In the genomic region with DNA sequence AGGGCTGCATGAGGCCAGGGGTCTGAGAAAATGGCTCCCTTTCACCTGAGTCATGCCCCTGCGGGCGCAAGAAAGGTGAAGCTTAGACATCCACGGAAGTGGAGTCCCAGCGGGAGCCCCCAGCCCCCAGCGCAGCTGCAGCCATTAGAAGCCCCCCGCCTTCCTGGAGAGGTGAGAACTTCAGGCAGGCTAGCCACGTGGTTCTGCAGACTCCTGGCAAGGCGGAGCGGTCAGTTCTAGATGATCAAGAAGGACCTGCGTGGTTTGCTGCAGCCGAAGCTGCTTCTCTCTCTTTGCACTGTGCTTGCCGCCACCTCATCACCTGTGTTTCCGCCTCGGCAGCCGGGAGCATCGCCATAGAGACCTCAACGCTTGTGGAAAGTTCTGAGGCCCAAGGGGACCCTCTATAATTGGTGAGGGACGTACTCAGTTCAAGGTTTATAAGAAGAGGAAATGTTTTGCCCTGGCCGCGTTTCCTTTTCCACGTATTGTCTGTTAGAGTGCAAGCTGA, we compare ENCODE assay signal across 1 cellular context.
TF ChIP-seq lines count a peak whose summit lies in the region.

No MANE protein-coding gene starts in this region.

TF ChIP-seq in K562, 482 proteins besides CTCF, POLR2A, EP300 and RAD21 (continues in another document):
- TF ChIP-seq L3MBTL2 (IDR thresholded peaks at IDR 0.05) (peak; percentile 48; the same call in 1 of the 2 replicates), ZNF124 (CRISPR knock-in tag; IDR thresholded peaks at IDR 0.05) (no peak), ZNF311 (CRISPR knock-in tag; IDR thresholded peaks at IDR 0.05) (peak; percentile 85), NR2F6 (CRISPR knock-in tag; IDR thresholded peaks at IDR 0.05) (no peak), FOS (IDR thresholded peaks at IDR 0.05; ENCODE audit: extremely low read depth, insufficient read length) (no peak), SNRNP70 (optimal IDR thresholded peaks at IDR 0.05; ENCODE audit: low read depth, low read length) (no peak), SREBF2 (CRISPR knock-in tag; IDR thresholded peaks at IDR 0.05) (no peak), RBFOX2 (IDR thresholded peaks at IDR 0.05; ENCODE audit: low read depth, low read length) (peak; percentile 47; the same call in 1 of the 2 replicates), RFX1 (IDR thresholded peaks at IDR 0.05) (peak; percentile 11; the same call in 1 of the 2 replicates), DMBX1 (CRISPR knock-in tag; IDR thresholded peaks at IDR 0.05; ENCODE audit: borderline replicate concordance) (peak; percentile 49; the same call in 1 of the 2 replicates), KLF1 (tag; IDR thresholded peaks at IDR 0.05) (no peak), MAFG (tag; conservative IDR thresholded peaks at IDR 0.05) (no peak), YY1 (IDR thresholded peaks at IDR 0.05; ENCODE audit: borderline replicate concordance in 1 of 3, control insufficient read depth in 1 of 3, extremely low read depth in 1 of 3, insufficient read depth in 3 of 3, insufficient read length in 1 of 3, insufficient replicate concordance in 2 of 3, low read depth in 1 of 3, low read length in 2 of 3) (peak in 1 of 3 experiments; percentile 20)
- TF ChIP-seq, protein P1, sequence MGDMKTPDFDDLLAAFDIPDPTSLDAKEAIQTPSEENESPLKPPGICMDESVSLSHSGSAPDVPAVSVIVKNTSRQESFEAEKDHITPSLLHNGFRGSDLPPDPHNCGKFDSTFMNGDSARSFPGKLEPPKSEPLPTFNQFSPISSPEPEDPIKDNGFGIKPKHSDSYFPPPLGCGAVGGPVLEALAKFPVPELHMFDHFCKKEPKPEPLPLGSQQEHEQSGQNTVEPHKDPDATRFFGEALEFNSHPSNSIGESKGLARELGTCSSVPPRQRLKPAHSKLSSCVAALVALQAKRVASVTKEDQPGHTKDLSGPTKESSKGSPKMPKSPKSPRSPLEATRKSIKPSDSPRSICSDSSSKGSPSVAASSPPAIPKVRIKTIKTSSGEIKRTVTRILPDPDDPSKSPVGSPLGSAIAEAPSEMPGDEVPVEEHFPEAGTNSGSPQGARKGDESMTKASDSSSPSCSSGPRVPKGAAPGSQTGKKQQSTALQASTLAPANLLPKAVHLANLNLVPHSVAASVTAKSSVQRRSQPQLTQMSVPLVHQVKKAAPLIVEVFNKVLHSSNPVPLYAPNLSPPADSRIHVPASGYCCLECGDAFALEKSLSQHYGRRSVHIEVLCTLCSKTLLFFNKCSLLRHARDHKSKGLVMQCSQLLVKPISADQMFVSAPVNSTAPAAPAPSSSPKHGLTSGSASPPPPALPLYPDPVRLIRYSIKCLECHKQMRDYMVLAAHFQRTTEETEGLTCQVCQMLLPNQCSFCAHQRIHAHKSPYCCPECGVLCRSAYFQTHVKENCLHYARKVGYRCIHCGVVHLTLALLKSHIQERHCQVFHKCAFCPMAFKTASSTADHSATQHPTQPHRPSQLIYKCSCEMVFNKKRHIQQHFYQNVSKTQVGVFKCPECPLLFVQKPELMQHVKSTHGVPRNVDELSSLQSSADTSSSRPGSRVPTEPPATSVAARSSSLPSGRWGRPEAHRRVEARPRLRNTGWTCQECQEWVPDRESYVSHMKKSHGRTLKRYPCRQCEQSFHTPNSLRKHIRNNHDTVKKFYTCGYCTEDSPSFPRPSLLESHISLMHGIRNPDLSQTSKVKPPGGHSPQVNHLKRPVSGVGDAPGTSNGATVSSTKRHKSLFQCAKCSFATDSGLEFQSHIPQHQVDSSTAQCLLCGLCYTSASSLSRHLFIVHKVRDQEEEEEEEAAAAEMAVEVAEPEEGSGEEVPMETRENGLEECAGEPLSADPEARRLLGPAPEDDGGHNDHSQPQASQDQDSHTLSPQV (IDR thresholded peaks at IDR 0.05) = peak; percentile 82
- TF ChIP-seq, protein P2, sequence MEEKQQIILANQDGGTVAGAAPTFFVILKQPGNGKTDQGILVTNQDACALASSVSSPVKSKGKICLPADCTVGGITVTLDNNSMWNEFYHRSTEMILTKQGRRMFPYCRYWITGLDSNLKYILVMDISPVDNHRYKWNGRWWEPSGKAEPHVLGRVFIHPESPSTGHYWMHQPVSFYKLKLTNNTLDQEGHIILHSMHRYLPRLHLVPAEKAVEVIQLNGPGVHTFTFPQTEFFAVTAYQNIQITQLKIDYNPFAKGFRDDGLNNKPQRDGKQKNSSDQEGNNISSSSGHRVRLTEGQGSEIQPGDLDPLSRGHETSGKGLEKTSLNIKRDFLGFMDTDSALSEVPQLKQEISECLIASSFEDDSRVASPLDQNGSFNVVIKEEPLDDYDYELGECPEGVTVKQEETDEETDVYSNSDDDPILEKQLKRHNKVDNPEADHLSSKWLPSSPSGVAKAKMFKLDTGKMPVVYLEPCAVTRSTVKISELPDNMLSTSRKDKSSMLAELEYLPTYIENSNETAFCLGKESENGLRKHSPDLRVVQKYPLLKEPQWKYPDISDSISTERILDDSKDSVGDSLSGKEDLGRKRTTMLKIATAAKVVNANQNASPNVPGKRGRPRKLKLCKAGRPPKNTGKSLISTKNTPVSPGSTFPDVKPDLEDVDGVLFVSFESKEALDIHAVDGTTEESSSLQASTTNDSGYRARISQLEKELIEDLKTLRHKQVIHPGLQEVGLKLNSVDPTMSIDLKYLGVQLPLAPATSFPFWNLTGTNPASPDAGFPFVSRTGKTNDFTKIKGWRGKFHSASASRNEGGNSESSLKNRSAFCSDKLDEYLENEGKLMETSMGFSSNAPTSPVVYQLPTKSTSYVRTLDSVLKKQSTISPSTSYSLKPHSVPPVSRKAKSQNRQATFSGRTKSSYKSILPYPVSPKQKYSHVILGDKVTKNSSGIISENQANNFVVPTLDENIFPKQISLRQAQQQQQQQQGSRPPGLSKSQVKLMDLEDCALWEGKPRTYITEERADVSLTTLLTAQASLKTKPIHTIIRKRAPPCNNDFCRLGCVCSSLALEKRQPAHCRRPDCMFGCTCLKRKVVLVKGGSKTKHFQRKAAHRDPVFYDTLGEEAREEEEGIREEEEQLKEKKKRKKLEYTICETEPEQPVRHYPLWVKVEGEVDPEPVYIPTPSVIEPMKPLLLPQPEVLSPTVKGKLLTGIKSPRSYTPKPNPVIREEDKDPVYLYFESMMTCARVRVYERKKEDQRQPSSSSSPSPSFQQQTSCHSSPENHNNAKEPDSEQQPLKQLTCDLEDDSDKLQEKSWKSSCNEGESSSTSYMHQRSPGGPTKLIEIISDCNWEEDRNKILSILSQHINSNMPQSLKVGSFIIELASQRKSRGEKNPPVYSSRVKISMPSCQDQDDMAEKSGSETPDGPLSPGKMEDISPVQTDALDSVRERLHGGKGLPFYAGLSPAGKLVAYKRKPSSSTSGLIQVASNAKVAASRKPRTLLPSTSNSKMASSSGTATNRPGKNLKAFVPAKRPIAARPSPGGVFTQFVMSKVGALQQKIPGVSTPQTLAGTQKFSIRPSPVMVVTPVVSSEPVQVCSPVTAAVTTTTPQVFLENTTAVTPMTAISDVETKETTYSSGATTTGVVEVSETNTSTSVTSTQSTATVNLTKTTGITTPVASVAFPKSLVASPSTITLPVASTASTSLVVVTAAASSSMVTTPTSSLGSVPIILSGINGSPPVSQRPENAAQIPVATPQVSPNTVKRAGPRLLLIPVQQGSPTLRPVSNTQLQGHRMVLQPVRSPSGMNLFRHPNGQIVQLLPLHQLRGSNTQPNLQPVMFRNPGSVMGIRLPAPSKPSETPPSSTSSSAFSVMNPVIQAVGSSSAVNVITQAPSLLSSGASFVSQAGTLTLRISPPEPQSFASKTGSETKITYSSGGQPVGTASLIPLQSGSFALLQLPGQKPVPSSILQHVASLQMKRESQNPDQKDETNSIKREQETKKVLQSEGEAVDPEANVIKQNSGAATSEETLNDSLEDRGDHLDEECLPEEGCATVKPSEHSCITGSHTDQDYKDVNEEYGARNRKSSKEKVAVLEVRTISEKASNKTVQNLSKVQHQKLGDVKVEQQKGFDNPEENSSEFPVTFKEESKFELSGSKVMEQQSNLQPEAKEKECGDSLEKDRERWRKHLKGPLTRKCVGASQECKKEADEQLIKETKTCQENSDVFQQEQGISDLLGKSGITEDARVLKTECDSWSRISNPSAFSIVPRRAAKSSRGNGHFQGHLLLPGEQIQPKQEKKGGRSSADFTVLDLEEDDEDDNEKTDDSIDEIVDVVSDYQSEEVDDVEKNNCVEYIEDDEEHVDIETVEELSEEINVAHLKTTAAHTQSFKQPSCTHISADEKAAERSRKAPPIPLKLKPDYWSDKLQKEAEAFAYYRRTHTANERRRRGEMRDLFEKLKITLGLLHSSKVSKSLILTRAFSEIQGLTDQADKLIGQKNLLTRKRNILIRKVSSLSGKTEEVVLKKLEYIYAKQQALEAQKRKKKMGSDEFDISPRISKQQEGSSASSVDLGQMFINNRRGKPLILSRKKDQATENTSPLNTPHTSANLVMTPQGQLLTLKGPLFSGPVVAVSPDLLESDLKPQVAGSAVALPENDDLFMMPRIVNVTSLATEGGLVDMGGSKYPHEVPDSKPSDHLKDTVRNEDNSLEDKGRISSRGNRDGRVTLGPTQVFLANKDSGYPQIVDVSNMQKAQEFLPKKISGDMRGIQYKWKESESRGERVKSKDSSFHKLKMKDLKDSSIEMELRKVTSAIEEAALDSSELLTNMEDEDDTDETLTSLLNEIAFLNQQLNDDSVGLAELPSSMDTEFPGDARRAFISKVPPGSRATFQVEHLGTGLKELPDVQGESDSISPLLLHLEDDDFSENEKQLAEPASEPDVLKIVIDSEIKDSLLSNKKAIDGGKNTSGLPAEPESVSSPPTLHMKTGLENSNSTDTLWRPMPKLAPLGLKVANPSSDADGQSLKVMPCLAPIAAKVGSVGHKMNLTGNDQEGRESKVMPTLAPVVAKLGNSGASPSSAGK (IDR thresholded peaks at IDR 0.05) = peak; percentile 80
- TF ChIP-seq, protein P3, sequence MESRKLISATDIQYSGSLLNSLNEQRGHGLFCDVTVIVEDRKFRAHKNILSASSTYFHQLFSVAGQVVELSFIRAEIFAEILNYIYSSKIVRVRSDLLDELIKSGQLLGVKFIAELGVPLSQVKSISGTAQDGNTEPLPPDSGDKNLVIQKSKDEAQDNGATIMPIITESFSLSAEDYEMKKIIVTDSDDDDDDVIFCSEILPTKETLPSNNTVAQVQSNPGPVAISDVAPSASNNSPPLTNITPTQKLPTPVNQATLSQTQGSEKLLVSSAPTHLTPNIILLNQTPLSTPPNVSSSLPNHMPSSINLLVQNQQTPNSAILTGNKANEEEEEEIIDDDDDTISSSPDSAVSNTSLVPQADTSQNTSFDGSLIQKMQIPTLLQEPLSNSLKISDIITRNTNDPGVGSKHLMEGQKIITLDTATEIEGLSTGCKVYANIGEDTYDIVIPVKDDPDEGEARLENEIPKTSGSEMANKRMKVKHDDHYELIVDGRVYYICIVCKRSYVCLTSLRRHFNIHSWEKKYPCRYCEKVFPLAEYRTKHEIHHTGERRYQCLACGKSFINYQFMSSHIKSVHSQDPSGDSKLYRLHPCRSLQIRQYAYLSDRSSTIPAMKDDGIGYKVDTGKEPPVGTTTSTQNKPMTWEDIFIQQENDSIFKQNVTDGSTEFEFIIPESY (CRISPR knock-in tag; IDR thresholded peaks at IDR 0.05) = peak; percentile 61
- TF ChIP-seq, protein P4, sequence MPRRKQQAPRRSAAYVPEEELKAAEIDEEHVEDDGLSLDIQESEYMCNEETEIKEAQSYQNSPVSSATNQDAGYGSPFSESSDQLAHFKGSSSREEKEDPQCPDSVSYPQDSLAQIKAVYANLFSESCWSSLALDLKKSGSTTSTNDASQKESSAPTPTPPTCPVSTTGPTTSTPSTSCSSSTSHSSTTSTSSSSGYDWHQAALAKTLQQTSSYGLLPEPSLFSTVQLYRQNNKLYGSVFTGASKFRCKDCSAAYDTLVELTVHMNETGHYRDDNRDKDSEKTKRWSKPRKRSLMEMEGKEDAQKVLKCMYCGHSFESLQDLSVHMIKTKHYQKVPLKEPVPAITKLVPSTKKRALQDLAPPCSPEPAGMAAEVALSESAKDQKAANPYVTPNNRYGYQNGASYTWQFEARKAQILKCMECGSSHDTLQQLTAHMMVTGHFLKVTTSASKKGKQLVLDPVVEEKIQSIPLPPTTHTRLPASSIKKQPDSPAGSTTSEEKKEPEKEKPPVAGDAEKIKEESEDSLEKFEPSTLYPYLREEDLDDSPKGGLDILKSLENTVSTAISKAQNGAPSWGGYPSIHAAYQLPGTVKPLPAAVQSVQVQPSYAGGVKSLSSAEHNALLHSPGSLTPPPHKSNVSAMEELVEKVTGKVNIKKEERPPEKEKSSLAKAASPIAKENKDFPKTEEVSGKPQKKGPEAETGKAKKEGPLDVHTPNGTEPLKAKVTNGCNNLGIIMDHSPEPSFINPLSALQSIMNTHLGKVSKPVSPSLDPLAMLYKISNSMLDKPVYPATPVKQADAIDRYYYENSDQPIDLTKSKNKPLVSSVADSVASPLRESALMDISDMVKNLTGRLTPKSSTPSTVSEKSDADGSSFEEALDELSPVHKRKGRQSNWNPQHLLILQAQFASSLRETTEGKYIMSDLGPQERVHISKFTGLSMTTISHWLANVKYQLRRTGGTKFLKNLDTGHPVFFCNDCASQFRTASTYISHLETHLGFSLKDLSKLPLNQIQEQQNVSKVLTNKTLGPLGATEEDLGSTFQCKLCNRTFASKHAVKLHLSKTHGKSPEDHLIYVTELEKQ (CRISPR knock-in tag; IDR thresholded peaks at IDR 0.05) = no peak
- TF ChIP-seq, protein P5, sequence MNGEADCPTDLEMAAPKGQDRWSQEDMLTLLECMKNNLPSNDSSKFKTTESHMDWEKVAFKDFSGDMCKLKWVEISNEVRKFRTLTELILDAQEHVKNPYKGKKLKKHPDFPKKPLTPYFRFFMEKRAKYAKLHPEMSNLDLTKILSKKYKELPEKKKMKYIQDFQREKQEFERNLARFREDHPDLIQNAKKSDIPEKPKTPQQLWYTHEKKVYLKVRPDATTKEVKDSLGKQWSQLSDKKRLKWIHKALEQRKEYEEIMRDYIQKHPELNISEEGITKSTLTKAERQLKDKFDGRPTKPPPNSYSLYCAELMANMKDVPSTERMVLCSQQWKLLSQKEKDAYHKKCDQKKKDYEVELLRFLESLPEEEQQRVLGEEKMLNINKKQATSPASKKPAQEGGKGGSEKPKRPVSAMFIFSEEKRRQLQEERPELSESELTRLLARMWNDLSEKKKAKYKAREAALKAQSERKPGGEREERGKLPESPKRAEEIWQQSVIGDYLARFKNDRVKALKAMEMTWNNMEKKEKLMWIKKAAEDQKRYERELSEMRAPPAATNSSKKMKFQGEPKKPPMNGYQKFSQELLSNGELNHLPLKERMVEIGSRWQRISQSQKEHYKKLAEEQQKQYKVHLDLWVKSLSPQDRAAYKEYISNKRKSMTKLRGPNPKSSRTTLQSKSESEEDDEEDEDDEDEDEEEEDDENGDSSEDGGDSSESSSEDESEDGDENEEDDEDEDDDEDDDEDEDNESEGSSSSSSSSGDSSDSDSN (IDR thresholded peaks at IDR 0.05; ENCODE audit: borderline replicate concordance in 1 of 2, low read depth in 2 of 2, low read length in 2 of 2) = no peak
